1 cellular context compared by ENCODE assay signal in the genomic region with DNA sequence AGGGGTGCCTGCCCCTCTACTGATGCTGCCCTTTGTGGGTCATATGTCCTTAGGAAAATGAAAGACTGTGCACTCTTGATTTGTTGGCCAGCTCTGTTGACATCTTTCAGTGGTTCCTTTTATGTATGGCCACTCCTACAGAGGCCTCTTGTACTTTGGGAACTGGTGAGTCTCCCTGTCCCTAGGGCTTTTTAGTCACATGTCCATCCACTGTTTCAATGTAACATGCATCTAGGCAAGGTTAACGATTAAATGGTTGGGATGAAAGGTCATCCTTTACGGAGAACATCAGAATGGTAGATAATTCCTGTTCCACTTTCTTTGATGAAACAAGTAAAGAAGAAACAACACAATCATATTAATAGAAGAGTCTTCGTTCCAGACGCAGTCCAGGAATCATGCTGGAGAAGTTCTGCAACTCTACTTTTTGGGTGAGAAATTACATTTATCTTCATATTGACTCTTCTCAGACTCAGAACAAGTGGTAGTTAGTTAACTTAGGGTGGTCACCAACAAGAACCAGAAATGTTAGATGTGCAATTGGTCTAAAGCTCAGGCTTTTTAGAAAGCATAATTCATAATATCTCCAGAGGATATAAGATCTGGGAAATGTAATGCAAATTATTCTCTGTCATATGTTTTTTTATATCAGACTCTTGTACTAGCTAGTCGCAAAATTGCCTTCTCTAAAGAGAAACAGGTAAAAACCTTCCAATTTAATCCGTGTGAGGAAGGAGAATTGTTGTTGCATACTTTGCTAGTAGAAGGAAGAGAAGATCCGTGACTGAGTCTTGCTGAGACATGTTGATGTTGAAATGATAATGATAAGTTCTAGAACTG.
A peak's percentile ranks its signal among the peaks of the same experiment; 100 is the strongest.
TF ChIP-seq lines count a peak whose summit lies in the region.

A gene (plus strand): TSS at position 194 of the 840 bp plus-strand sequence. CDS start 205 bp downstream, at position 399.

TF ChIP-seq in HepG2, 621 proteins besides CTCF, POLR2A, EP300 and RAD21 (continued from another document and continues in another):
- TF ChIP-seq, protein P1, sequence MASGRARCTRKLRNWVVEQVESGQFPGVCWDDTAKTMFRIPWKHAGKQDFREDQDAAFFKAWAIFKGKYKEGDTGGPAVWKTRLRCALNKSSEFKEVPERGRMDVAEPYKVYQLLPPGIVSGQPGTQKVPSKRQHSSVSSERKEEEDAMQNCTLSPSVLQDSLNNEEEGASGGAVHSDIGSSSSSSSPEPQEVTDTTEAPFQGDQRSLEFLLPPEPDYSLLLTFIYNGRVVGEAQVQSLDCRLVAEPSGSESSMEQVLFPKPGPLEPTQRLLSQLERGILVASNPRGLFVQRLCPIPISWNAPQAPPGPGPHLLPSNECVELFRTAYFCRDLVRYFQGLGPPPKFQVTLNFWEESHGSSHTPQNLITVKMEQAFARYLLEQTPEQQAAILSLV (CRISPR knock-in tag; IDR thresholded peaks at IDR 0.05; ENCODE audit: borderline replicate concordance): no peak
- TF ChIP-seq ZNF232 (CRISPR knock-in tag; IDR thresholded peaks at IDR 0.05; ENCODE audit: borderline replicate concordance): no peak
- TF ChIP-seq, protein P2, sequence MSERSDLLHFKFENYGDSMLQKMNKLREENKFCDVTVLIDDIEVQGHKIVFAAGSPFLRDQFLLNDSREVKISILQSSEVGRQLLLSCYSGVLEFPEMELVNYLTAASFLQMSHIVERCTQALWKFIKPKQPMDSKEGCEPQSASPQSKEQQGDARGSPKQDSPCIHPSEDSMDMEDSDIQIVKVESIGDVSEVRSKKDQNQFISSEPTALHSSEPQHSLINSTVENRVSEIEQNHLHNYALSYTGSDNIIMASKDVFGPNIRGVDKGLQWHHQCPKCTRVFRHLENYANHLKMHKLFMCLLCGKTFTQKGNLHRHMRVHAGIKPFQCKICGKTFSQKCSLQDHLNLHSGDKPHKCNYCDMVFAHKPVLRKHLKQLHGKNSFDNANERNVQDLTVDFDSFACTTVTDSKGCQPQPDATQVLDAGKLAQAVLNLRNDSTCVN (CRISPR knock-in tag; IDR thresholded peaks at IDR 0.05; ENCODE audit: borderline replicate concordance): no peak
- no peak for TF ChIP-seq HDAC6 (IDR thresholded peaks at IDR 0.05; ENCODE audit: low read depth, low read length)
- no peak for TF ChIP-seq TEAD2 (CRISPR knock-in tag; IDR thresholded peaks at IDR 0.05)
- no peak for TF ChIP-seq TCF12 (IDR thresholded peaks at IDR 0.05)
- no peak for TF ChIP-seq TCF12 (CRISPR knock-in tag; IDR thresholded peaks at IDR 0.05)
- TF ChIP-seq HNRNPUL1 (IDR thresholded peaks at IDR 0.05; ENCODE audit: low read depth, low read length): no peak
- TF ChIP-seq, protein P3, sequence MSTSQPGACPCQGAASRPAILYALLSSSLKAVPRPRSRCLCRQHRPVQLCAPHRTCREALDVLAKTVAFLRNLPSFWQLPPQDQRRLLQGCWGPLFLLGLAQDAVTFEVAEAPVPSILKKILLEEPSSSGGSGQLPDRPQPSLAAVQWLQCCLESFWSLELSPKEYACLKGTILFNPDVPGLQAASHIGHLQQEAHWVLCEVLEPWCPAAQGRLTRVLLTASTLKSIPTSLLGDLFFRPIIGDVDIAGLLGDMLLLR (CRISPR knock-in tag; IDR thresholded peaks at IDR 0.05): no peak
- TF ChIP-seq, protein P4, sequence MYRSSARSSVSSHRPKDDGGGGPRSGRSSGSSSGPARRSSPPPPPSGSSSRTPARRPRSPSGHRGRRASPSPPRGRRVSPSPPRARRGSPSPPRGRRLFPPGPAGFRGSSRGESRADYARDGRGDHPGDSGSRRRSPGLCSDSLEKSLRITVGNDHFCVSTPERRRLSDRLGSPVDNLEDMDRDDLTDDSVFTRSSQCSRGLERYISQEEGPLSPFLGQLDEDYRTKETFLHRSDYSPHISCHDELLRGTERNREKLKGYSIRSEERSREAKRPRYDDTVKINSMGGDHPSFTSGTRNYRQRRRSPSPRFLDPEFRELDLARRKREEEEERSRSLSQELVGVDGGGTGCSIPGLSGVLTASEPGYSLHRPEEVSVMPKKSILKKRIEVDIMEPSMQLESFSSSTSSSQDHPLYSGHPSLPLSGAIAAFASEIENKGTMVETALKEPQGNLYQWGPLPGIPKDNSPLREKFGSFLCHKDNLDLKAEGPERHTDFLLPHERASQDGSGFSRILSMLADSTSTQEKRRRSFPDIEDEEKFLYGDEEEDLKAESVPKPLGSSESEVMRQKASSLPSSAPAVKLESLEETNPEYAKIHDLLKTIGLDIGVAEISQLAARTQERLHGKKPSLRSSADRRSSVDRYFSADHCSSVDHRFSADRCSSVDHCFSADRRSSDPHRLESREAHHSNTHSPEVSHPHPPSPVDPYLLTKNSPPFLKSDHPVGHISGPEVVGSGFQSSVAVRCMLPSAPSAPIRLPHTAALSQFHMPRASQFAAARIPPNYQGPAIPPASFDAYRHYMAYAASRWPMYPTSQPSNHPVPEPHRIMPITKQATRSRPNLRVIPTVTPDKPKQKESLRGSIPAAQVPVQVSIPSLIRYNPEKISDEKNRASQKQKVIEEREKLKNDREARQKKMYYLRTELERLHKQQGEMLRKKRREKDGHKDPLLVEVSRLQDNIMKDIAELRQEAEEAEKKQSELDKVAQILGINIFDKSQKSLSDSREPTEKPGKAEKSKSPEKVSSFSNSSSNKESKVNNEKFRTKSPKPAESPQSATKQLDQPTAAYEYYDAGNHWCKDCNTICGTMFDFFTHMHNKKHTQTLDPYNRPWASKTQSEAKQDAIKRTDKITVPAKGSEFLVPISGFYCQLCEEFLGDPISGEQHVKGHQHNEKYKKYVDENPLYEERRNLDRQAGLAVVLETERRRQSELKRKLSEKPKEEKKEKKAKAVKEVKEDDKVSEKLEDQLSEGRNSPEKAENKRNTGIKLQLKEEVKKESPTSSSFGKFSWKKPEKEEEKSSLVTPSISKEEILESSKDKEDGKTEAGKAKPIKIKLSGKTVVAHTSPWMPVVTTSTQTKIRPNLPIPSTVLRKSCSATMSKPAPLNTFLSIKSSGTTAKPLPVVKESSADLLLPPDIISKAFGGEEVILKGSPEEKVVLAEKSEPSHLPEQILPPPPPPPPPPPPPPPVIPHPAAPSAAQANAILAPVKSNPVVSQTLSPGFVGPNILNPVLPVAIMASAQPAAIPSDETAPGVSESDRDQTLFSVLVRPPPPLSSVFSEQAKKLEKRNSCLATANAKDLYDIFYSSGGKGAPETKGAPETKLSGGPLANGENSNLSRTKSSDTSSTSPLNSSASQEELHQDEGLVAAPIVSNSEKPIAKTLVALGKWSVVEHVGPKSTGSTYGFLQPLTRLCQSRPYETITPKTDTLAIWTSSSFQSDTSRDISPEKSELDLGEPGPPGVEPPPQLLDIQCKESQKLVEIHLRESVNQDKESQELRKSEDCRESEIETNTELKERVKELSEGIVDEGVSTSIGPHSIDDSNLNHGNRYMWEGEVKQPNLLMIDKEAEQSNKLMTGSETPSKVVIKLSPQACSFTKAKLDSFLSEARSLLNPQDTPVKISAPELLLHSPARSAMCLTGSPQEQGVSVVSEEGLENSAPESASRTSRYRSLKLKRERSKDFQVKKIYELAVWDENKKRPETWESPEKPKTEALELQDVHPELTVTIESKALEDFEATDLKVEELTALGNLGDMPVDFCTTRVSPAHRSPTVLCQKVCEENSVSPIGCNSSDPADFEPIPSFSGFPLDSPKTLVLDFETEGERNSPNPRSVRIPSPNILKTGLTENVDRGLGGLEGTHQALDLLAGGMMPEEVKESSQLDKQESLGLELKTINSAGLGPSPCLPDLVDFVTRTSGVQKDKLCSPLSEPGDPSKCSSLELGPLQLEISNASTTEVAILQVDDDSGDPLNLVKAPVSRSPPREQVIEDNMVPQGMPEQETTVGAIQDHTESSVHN (CRISPR knock-in tag; IDR thresholded peaks at IDR 0.05): no peak
- TF ChIP-seq ARHGAP35 (CRISPR knock-in tag; IDR thresholded peaks at IDR 0.05; ENCODE audit: borderline replicate concordance): no peak
- TF ChIP-seq, protein P5, sequence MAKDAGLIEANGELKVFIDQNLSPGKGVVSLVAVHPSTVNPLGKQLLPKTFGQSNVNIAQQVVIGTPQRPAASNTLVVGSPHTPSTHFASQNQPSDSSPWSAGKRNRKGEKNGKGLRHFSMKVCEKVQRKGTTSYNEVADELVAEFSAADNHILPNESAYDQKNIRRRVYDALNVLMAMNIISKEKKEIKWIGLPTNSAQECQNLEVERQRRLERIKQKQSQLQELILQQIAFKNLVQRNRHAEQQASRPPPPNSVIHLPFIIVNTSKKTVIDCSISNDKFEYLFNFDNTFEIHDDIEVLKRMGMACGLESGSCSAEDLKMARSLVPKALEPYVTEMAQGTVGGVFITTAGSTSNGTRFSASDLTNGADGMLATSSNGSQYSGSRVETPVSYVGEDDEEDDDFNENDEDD (CRISPR knock-in tag; IDR thresholded peaks at IDR 0.05; ENCODE audit: borderline replicate concordance): 0 out of 2 replicates have a peak, but pooled peaks have one; percentile 26
- TF ChIP-seq ZC3H13 (CRISPR knock-in tag; IDR thresholded peaks at IDR 0.05): no peak
- TF ChIP-seq, protein P6, sequence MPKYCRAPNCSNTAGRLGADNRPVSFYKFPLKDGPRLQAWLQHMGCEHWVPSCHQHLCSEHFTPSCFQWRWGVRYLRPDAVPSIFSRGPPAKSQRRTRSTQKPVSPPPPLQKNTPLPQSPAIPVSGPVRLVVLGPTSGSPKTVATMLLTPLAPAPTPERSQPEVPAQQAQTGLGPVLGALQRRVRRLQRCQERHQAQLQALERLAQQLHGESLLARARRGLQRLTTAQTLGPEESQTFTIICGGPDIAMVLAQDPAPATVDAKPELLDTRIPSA (CRISPR knock-in tag; IDR thresholded peaks at IDR 0.05; ENCODE audit: borderline replicate concordance): no peak
- TF ChIP-seq, protein P7, sequence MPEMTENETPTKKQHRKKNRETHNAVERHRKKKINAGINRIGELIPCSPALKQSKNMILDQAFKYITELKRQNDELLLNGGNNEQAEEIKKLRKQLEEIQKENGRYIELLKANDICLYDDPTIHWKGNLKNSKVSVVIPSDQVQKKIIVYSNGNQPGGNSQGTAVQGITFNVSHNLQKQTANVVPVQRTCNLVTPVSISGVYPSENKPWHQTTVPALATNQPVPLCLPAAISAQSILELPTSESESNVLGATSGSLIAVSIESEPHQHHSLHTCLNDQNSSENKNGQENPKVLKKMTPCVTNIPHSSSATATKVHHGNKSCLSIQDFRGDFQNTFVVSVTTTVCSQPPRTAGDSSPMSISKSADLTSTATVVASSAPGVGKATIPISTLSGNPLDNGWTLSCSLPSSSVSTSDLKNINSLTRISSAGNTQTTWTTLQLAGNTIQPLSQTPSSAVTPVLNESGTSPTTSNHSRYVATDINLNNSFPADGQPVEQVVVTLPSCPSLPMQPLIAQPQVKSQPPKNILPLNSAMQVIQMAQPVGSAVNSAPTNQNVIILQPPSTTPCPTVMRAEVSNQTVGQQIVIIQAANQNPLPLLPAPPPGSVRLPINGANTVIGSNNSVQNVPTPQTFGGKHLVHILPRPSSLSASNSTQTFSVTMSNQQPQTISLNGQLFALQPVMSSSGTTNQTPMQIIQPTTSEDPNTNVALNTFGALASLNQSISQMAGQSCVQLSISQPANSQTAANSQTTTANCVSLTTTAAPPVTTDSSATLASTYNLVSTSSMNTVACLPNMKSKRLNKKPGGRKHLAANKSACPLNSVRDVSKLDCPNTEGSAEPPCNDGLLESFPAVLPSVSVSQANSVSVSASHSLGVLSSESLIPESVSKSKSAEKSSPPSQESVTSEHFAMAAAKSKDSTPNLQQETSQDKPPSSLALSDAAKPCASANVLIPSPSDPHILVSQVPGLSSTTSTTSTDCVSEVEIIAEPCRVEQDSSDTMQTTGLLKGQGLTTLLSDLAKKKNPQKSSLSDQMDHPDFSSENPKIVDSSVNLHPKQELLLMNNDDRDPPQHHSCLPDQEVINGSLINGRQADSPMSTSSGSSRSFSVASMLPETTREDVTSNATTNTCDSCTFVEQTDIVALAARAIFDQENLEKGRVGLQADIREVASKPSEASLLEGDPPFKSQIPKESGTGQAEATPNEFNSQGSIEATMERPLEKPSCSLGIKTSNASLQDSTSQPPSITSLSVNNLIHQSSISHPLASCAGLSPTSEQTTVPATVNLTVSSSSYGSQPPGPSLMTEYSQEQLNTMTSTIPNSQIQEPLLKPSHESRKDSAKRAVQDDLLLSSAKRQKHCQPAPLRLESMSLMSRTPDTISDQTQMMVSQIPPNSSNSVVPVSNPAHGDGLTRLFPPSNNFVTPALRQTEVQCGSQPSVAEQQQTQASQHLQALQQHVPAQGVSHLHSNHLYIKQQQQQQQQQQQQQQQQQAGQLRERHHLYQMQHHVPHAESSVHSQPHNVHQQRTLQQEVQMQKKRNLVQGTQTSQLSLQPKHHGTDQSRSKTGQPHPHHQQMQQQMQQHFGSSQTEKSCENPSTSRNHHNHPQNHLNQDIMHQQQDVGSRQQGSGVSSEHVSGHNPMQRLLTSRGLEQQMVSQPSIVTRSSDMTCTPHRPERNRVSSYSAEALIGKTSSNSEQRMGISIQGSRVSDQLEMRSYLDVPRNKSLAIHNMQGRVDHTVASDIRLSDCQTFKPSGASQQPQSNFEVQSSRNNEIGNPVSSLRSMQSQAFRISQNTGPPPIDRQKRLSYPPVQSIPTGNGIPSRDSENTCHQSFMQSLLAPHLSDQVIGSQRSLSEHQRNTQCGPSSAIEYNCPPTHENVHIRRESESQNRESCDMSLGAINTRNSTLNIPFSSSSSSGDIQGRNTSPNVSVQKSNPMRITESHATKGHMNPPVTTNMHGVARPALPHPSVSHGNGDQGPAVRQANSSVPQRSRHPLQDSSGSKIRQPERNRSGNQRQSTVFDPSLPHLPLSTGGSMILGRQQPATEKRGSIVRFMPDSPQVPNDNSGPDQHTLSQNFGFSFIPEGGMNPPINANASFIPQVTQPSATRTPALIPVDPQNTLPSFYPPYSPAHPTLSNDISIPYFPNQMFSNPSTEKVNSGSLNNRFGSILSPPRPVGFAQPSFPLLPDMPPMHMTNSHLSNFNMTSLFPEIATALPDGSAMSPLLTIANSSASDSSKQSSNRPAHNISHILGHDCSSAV (CRISPR knock-in tag; IDR thresholded peaks at IDR 0.05; ENCODE audit: borderline replicate concordance): no peak
- no peak for TF ChIP-seq ZNF17 (CRISPR knock-in tag; IDR thresholded peaks at IDR 0.05)
- TF ChIP-seq, protein P8, sequence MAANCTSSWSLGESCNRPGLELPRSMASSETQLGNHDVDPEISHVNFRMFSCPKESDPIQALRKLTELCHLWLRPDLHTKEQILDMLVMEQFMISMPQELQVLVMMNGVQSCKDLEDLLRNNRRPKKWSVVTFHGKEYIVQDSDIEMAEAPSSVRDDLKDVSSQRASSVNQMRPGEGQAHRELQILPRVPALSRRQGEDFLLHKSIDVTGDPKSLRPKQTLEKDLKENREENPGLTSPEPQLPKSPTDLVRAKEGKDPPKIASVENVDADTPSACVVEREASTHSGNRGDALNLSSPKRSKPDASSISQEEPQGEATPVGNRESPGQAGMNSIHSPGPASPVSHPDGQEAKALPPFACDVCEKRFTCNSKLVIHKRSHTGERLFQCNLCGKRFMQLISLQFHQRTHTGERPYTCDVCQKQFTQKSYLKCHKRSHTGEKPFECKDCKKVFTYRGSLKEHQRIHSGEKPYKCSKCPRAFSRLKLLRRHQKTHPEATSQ (CRISPR knock-in tag; IDR thresholded peaks at IDR 0.05; ENCODE audit: borderline replicate concordance): 0 out of 2 replicates have a peak, but pooled peaks have one; percentile 46
- no peak for TF ChIP-seq ZNF10 (CRISPR knock-in tag; IDR thresholded peaks at IDR 0.05; ENCODE audit: borderline replicate concordance, low read depth)
- TF ChIP-seq, protein P9, sequence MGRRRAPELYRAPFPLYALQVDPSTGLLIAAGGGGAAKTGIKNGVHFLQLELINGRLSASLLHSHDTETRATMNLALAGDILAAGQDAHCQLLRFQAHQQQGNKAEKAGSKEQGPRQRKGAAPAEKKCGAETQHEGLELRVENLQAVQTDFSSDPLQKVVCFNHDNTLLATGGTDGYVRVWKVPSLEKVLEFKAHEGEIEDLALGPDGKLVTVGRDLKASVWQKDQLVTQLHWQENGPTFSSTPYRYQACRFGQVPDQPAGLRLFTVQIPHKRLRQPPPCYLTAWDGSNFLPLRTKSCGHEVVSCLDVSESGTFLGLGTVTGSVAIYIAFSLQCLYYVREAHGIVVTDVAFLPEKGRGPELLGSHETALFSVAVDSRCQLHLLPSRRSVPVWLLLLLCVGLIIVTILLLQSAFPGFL (CRISPR knock-in tag; IDR thresholded peaks at IDR 0.05): no peak
